Comparison of ENCODE assay signal across 1 cellular context in genomic region chr1:234709473-234710279, GRCh38.
TF ChIP-seq lines count a peak whose summit lies in the region.

No MANE protein-coding gene starts in this region.

TF ChIP-seq in K562, 482 proteins besides CTCF, POLR2A, EP300 and RAD21 (continued from another document and continues in another):
- TF ChIP-seq, protein P1, sequence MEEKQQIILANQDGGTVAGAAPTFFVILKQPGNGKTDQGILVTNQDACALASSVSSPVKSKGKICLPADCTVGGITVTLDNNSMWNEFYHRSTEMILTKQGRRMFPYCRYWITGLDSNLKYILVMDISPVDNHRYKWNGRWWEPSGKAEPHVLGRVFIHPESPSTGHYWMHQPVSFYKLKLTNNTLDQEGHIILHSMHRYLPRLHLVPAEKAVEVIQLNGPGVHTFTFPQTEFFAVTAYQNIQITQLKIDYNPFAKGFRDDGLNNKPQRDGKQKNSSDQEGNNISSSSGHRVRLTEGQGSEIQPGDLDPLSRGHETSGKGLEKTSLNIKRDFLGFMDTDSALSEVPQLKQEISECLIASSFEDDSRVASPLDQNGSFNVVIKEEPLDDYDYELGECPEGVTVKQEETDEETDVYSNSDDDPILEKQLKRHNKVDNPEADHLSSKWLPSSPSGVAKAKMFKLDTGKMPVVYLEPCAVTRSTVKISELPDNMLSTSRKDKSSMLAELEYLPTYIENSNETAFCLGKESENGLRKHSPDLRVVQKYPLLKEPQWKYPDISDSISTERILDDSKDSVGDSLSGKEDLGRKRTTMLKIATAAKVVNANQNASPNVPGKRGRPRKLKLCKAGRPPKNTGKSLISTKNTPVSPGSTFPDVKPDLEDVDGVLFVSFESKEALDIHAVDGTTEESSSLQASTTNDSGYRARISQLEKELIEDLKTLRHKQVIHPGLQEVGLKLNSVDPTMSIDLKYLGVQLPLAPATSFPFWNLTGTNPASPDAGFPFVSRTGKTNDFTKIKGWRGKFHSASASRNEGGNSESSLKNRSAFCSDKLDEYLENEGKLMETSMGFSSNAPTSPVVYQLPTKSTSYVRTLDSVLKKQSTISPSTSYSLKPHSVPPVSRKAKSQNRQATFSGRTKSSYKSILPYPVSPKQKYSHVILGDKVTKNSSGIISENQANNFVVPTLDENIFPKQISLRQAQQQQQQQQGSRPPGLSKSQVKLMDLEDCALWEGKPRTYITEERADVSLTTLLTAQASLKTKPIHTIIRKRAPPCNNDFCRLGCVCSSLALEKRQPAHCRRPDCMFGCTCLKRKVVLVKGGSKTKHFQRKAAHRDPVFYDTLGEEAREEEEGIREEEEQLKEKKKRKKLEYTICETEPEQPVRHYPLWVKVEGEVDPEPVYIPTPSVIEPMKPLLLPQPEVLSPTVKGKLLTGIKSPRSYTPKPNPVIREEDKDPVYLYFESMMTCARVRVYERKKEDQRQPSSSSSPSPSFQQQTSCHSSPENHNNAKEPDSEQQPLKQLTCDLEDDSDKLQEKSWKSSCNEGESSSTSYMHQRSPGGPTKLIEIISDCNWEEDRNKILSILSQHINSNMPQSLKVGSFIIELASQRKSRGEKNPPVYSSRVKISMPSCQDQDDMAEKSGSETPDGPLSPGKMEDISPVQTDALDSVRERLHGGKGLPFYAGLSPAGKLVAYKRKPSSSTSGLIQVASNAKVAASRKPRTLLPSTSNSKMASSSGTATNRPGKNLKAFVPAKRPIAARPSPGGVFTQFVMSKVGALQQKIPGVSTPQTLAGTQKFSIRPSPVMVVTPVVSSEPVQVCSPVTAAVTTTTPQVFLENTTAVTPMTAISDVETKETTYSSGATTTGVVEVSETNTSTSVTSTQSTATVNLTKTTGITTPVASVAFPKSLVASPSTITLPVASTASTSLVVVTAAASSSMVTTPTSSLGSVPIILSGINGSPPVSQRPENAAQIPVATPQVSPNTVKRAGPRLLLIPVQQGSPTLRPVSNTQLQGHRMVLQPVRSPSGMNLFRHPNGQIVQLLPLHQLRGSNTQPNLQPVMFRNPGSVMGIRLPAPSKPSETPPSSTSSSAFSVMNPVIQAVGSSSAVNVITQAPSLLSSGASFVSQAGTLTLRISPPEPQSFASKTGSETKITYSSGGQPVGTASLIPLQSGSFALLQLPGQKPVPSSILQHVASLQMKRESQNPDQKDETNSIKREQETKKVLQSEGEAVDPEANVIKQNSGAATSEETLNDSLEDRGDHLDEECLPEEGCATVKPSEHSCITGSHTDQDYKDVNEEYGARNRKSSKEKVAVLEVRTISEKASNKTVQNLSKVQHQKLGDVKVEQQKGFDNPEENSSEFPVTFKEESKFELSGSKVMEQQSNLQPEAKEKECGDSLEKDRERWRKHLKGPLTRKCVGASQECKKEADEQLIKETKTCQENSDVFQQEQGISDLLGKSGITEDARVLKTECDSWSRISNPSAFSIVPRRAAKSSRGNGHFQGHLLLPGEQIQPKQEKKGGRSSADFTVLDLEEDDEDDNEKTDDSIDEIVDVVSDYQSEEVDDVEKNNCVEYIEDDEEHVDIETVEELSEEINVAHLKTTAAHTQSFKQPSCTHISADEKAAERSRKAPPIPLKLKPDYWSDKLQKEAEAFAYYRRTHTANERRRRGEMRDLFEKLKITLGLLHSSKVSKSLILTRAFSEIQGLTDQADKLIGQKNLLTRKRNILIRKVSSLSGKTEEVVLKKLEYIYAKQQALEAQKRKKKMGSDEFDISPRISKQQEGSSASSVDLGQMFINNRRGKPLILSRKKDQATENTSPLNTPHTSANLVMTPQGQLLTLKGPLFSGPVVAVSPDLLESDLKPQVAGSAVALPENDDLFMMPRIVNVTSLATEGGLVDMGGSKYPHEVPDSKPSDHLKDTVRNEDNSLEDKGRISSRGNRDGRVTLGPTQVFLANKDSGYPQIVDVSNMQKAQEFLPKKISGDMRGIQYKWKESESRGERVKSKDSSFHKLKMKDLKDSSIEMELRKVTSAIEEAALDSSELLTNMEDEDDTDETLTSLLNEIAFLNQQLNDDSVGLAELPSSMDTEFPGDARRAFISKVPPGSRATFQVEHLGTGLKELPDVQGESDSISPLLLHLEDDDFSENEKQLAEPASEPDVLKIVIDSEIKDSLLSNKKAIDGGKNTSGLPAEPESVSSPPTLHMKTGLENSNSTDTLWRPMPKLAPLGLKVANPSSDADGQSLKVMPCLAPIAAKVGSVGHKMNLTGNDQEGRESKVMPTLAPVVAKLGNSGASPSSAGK (IDR thresholded peaks at IDR 0.05), result peak; percentile 50
- 0 out of 2 replicates have a peak, but pooled peaks have one; percentile 8 for TF ChIP-seq MYNN (IDR thresholded peaks at IDR 0.05)
- no peak for TF ChIP-seq MYNN (CRISPR knock-in tag; IDR thresholded peaks at IDR 0.05)
- TF ChIP-seq TCF7 (IDR thresholded peaks at IDR 0.05; ENCODE audit: borderline replicate concordance), result no peak
- TF ChIP-seq, protein P2, sequence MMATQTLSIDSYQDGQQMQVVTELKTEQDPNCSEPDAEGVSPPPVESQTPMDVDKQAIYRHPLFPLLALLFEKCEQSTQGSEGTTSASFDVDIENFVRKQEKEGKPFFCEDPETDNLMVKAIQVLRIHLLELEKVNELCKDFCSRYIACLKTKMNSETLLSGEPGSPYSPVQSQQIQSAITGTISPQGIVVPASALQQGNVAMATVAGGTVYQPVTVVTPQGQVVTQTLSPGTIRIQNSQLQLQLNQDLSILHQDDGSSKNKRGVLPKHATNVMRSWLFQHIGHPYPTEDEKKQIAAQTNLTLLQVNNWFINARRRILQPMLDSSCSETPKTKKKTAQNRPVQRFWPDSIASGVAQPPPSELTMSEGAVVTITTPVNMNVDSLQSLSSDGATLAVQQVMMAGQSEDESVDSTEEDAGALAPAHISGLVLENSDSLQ (IDR thresholded peaks at IDR 0.05), result peak; percentile 65; the same call in 1 of the 2 replicates
- TF ChIP-seq ZBTB26 (CRISPR knock-in tag; IDR thresholded peaks at IDR 0.05), result no peak
- TF ChIP-seq CGGBP1 (CRISPR knock-in tag; IDR thresholded peaks at IDR 0.05), result no peak
- no peak for TF ChIP-seq NR4A1 (CRISPR knock-in tag; IDR thresholded peaks at IDR 0.05)
- 0 out of 2 replicates have a peak, but pooled peaks have one; percentile 36 for TF ChIP-seq NR4A1 (tag; IDR thresholded peaks at IDR 0.05)
- TF ChIP-seq DMBX1 (CRISPR knock-in tag; IDR thresholded peaks at IDR 0.05; ENCODE audit: borderline replicate concordance), result peak; percentile 59; the same call in 1 of the 2 replicates
- no peak for TF ChIP-seq TAF1 (IDR thresholded peaks at IDR 0.05; ENCODE audit: control insufficient read depth, extremely low read depth, insufficient read depth, low read length, severe bottlenecking)
- TF ChIP-seq ILK (tag; IDR thresholded peaks at IDR 0.05; ENCODE audit: borderline replicate concordance, low read depth), result no peak
- no peak for TF ChIP-seq BMI1 (IDR thresholded peaks at IDR 0.05; ENCODE audit: low read length)
- no peak for TF ChIP-seq PBX2 (CRISPR knock-in tag; IDR thresholded peaks at IDR 0.05; ENCODE audit: low read depth)
- peak; percentile 91 for TF ChIP-seq PBX2 (tag; conservative IDR thresholded peaks at IDR 0.05; ENCODE audit: low read depth)
- no peak for TF ChIP-seq DACH1 (IDR thresholded peaks at IDR 0.05; ENCODE audit: partially characterized antibody)
- no peak for TF ChIP-seq ETV6 (IDR thresholded peaks at IDR 0.05; ENCODE audit: borderline replicate concordance in 1 of 2, low read depth in 2 of 2, low read length in 1 of 2)
- no peak for TF ChIP-seq ETV6 (CRISPR knock-in tag; IDR thresholded peaks at IDR 0.05; ENCODE audit: borderline replicate concordance)
- no peak for TF ChIP-seq MLLT1 (IDR thresholded peaks at IDR 0.05)
- TF ChIP-seq E2F3 (CRISPR knock-in tag; IDR thresholded peaks at IDR 0.05), result peak; percentile 50; the same call in 1 of the 2 replicates
- TF ChIP-seq GABPB2 (CRISPR knock-in tag; conservative IDR thresholded peaks at IDR 0.05), result no peak
- 0 out of 2 replicates have a peak, but pooled peaks have one; percentile 49 for TF ChIP-seq ZNF76 (CRISPR knock-in tag; IDR thresholded peaks at IDR 0.05; ENCODE audit: borderline replicate concordance)
- TF ChIP-seq COPS2 (conservative IDR thresholded peaks at IDR 0.05), result no peak
- TF ChIP-seq YBX1 (IDR thresholded peaks at IDR 0.05), result no peak
- no peak for TF ChIP-seq RNF2 (IDR thresholded peaks at IDR 0.05)
- peak; percentile 66; the same call in 1 of the 2 replicates for TF ChIP-seq ZBTB17 (CRISPR knock-in tag; IDR thresholded peaks at IDR 0.05)
- TF ChIP-seq, protein P3, sequence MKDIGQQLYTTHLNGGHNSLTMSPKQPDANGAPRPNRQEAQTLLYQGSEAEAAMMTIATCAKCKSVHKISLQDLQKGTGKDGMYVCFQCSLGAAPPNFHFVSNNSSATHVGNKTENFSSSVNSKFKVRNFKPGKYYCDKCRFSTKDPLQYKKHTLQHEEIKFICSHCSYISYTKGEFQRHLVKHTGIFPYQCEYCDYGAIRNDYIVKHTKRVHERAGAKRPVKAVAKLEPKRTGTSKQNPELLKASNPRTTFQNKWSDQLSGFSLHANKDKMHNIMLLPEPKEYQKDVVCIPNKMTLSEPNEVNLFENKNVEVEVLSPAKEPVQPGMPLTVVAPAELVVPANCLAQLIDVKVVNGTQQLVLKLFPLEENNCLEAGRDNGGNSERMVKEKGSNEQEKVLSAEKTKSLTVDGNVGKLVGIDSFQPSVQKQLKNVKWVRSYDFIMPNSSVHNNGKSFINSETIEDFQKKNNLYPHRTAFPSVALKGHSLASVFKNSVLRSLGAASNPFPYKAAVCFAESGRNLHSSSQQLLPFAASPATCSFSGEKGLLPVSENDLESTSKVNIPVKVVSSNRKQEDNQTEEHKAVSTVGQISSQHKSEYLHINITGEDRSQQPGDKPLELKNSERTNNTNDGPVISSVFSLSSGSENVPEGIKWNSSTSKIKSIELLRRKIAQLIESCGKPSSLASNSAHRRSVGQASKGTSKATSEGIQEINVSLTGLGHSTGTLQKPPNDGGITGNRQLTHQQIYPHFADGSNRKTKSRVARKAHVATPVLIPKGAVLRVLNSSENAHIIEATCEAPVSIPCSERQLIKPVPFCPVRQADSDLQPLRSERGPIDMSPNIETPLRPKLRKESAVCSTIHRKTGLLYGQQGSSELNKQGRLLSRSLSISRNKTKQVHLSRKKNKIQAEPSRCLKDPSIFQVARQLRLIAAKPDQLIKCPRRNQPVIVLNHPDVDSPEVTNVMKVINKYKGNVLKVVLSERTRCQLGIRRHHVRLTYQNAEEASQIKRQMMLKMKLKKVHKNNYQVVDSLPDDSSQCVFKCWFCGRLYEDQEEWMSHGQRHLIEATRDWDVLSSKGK (CRISPR knock-in tag; IDR thresholded peaks at IDR 0.05), result no peak
- TF ChIP-seq SAP30 (IDR thresholded peaks at IDR 0.05; ENCODE audit: borderline replicate concordance, insufficient read depth, low read depth, low read length, poor library complexity, severe bottlenecking), result no peak
- TF ChIP-seq HNRNPH1 (optimal IDR thresholded peaks at IDR 0.05; ENCODE audit: low read depth, low read length), result no peak
- no peak for TF ChIP-seq RBM15 (IDR thresholded peaks at IDR 0.05; ENCODE audit: insufficient read depth, low read length)
- no peak for TF ChIP-seq NR3C1 (CRISPR knock-in tag; IDR thresholded peaks at IDR 0.05)
- TF ChIP-seq ETS2 (tag; IDR thresholded peaks at IDR 0.05; ENCODE audit: borderline replicate concordance, poor library complexity, severe bottlenecking), result no peak
- 0 out of 2 replicates have a peak, but pooled peaks have one; percentile 57 for TF ChIP-seq ZBTB9 (CRISPR knock-in tag; IDR thresholded peaks at IDR 0.05)
- 0 out of 2 replicates have a peak, but pooled peaks have one; percentile 3 for TF ChIP-seq CBFA2T3 (IDR thresholded peaks at IDR 0.05)
- no peak for TF ChIP-seq ESRRA (IDR thresholded peaks at IDR 0.05; ENCODE audit: borderline replicate concordance, low read depth)
